ENCODE assay signal across 12 cellular contexts in the genomic region with DNA sequence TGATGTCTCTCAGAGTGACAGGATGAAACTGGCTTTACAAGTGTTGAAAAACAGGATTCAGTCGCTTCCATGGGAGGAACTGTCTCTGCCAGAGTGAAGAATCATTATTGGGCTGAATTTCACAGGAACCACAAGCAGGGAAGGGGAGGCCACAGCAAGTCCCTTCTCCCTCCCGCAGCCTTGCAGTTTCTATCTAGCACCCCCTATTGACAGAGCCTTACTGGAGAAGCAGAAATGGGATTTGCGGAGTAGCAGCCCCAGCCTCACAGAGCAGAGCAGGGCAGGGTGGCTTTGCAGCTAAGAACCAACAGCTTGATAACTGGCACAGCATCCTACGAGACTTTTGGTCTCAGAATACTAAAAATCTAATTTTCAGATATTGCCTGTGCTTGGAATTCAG.
DNase-seq lines count a peak whose midpoint lies in the region; ATAC-seq and TF ChIP-seq lines count a peak whose summit lies in the region.
"Had no signal": no experiment of that assay in that cellular context is flagged by ENCODE, and none has a peak within 500 bp of the region (broad histone marks: within the 10 kb centered on the region; RNA-seq: fewer than 3 reads in every experiment).

No MANE protein-coding gene starts in this region.

- H3K9me3 Mint-ChIP-seq in naive thymus-derived CD4-positive, alpha-beta T cell = no peaks in the 10 kb centered on the region
- H3K9me3 Mint-ChIP-seq in activated CD8-positive, alpha-beta memory T cell treated with anti-CD3 and anti-CD28 coated beads, Interleukin-2, amount 10 ng/mL, durations not matched to agents 7 days and 5 days (ENCODE audit: low read depth) = no peaks in the 10 kb centered on the region
- H3K9me3 Mint-ChIP-seq: activated T-cell treated with anti-CD3 and anti-CD28 coated beads, Interleukin-2, amount 50 U/mL, for 72 hours; central memory CD8-positive, alpha-beta T cell; type B pancreatic cell had no signal

- TF ChIP-seq CTCF in AG09319 (IDR thresholded peaks at IDR 0.05; ENCODE audit: low read depth, low read length) (peak; percentile 13), GM12874 (IDR thresholded peaks at IDR 0.05; ENCODE audit: insufficient read depth, low read depth, low read length) (0 out of 2 replicates have a peak, but pooled peaks have one; percentile 18), VCaP (conservative IDR thresholded peaks at IDR 0.05) (peak; percentile 28; the same call in 1 of the 2 replicates)

- no peak for DNase-seq in AG09319 (ENCODE audit: extremely low read depth, low read depth)
- peak; percentile 57 for DNase-seq in iPS DF 19.7 (ENCODE audit: low read depth, low spot score)
- DNase-seq in naive thymus-derived CD4-positive, alpha-beta T cell = no peak
- no peak for DNase-seq in activated CD8-positive, alpha-beta memory T cell treated with anti-CD3 and anti-CD28 coated beads, Interleukin-2, amount 10 ng/mL, durations not matched to agents 7 days and 5 days
- DNase-seq: activated T-cell treated with anti-CD3 and anti-CD28 coated beads, Interleukin-2, amount 50 U/mL, for 72 hours had no signal

- peak overlapping the region; percentile 76 for H3K27ac ChIP-seq in VCaP
- H3K27ac ChIP-seq in naive thymus-derived CD4-positive, alpha-beta T cell (ENCODE audit: low read depth, low read length) = no peak overlapping the region
- H3K27ac ChIP-seq: parathyroid adenoma had no signal

- H3K36me3 ChIP-seq in naive thymus-derived CD4-positive, alpha-beta T cell (ENCODE audit: control insufficient read depth in 2 of 3, insufficient read depth in 3 of 3, low read length in 3 of 3) = no peaks in the 10 kb centered on the region

- no peaks in the 10 kb centered on the region for H3K9me3 ChIP-seq in naive thymus-derived CD4-positive, alpha-beta T cell (ENCODE audit: control insufficient read depth in 2 of 3, low read length in 3 of 3)

- H3K36me3 Mint-ChIP-seq in naive thymus-derived CD4-positive, alpha-beta T cell = no peaks in the 10 kb centered on the region
- H3K36me3 Mint-ChIP-seq in activated CD8-positive, alpha-beta memory T cell treated with anti-CD3 and anti-CD28 coated beads, Interleukin-2, amount 10 ng/mL, durations not matched to agents 7 days and 5 days = no peaks in the 10 kb centered on the region
- H3K36me3 Mint-ChIP-seq: type B pancreatic cell had no signal

- H3K27me3 Mint-ChIP-seq in naive thymus-derived CD4-positive, alpha-beta T cell = peaks cover 0 to 21% (median 3%) of the 10 kb centered on the region in 5 donors
- peaks cover 2% of the 10 kb centered on the region for H3K27me3 Mint-ChIP-seq in activated CD8-positive, alpha-beta memory T cell treated with anti-CD3 and anti-CD28 coated beads, Interleukin-2, amount 10 ng/mL, durations not matched to agents 7 days and 5 days
- H3K27me3 Mint-ChIP-seq: type B pancreatic cell had no signal

- H3K4me3 Mint-ChIP-seq in naive thymus-derived CD4-positive, alpha-beta T cell = no peak overlapping the region
- H3K4me3 Mint-ChIP-seq in activated CD8-positive, alpha-beta memory T cell treated with anti-CD3 and anti-CD28 coated beads, Interleukin-2, amount 10 ng/mL, durations not matched to agents 7 days and 5 days = no peak overlapping the region
- H3K4me3 Mint-ChIP-seq: activated T-cell treated with anti-CD3 and anti-CD28 coated beads, Interleukin-2, amount 50 U/mL, for 72 hours; central memory CD8-positive, alpha-beta T cell; type B pancreatic cell had no signal

- intact Hi-C loops in naive thymus-derived CD4-positive, alpha-beta T cell (cut with micrococcal nuclease) = no loop called here

- no peaks in the 10 kb centered on the region for H3K27me3 ChIP-seq in naive thymus-derived CD4-positive, alpha-beta T cell (ENCODE audit: control insufficient read depth in 2 of 2, insufficient read depth in 2 of 2, low read length in 2 of 2)

- no peak overlapping the region for H3K4me3 ChIP-seq in naive thymus-derived CD4-positive, alpha-beta T cell (ENCODE audit: low read length)

- CTCF ChIA-PET in naive thymus-derived CD4-positive, alpha-beta T cell (lab: Charles Lee) = interaction anchor here (0.5 kb wide), 1 partner anchor 315 kb away, joined by 3 read pairs; no protein-coding TSS in a partner anchor
- CTCF ChIA-PET in activated CD8-positive, alpha-beta memory T cell treated with anti-CD3 and anti-CD28 coated beads, Interleukin-2, amount 10 ng/mL, durations not matched to agents 7 days and 5 days (lab: Charles Lee) = no interaction called here

- peaks cover 0 to 3% (median 0%) of the 10 kb centered on the region in 7 donors for H3K4me1 Mint-ChIP-seq in naive thymus-derived CD4-positive, alpha-beta T cell
- no peaks in the 10 kb centered on the region for H3K4me1 Mint-ChIP-seq in activated CD8-positive, alpha-beta memory T cell treated with anti-CD3 and anti-CD28 coated beads, Interleukin-2, amount 10 ng/mL, durations not matched to agents 7 days and 5 days
- H3K4me1 Mint-ChIP-seq: central memory CD8-positive, alpha-beta T cell had no signal

- no peaks in the 10 kb centered on the region for H3K4me1 ChIP-seq in naive thymus-derived CD4-positive, alpha-beta T cell (ENCODE audit: control insufficient read depth in 2 of 2, insufficient read depth in 2 of 2, low read length in 2 of 2)
- H3K4me1 ChIP-seq: parathyroid adenoma had no signal

- H3K27ac Mint-ChIP-seq in naive thymus-derived CD4-positive, alpha-beta T cell = no peak overlapping the region
- H3K27ac Mint-ChIP-seq in activated CD8-positive, alpha-beta memory T cell treated with anti-CD3 and anti-CD28 coated beads, Interleukin-2, amount 10 ng/mL, durations not matched to agents 7 days and 5 days = no peak overlapping the region
- H3K27ac Mint-ChIP-seq: activated T-cell treated with anti-CD3 and anti-CD28 coated beads, Interleukin-2, amount 50 U/mL, for 72 hours; type B pancreatic cell had no signal

- no peak for ATAC-seq in naive thymus-derived CD4-positive, alpha-beta T cell
- ATAC-seq in GM19463 (IDR thresholded peaks at IDR 0.05; ENCODE audit: unreplicated experiment) = no peak
- no peak for ATAC-seq in activated CD8-positive, alpha-beta memory T cell treated with anti-CD3 and anti-CD28 coated beads, Interleukin-2, amount 10 ng/mL, durations not matched to agents 7 days and 5 days
- no peak for ATAC-seq in HG02678 (IDR thresholded peaks at IDR 0.05; ENCODE audit: unreplicated experiment)
- ATAC-seq: activated T-cell treated with anti-CD3 and anti-CD28 coated beads, Interleukin-2, amount 50 U/mL, for 72 hours had no signal

- POLR2A ChIA-PET in naive thymus-derived CD4-positive, alpha-beta T cell (lab: Charles Lee) = no interaction called here
